Comparison of ENCODE assay signal across 17 cellular contexts in the genomic region with DNA sequence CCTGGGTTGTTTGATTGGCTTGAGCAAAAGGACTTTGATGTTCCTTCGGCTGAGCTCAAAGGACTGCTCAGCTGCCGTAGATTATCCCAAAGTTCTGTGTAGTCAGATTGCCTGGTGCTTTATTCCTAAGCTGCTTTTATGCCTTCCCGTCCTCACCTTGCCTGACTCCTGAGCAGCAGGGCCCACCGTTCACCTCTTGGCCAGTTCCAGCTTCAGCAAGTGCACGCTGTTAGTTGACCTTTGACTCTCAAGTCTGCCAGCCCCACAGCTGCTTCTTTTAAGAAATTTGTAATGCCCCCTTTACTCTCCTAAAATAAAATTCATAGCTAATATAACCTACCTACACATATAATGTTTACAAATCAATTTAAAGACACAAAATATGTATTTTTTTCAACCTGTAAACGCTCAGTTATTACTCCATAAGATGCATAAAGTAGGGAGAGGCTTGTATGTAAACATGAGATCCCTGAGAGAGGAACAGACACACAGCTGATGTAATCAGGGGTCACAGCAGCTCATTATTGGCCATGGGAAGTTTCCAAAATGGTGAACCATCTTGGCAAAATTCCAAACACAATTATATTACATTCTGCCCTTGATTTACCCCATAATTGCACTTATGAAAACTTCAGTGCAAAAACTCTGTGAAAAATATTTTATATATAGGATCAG. TPM values are rescaled to one million over a fixed set of nuclear protein-coding genes. Genes with fewer than 3 reads are reported as not detected.
DNase-seq lines count a peak whose midpoint lies in the region; ATAC-seq, FAIRE-seq and TF ChIP-seq lines count a peak whose summit lies in the region.
"Had no signal": no experiment of that assay in that cellular context is flagged by ENCODE, and none has a peak within 500 bp of the region (broad histone marks: within the 10 kb centered on the region; RNA-seq: fewer than 3 reads in every experiment).

No MANE protein-coding gene starts in this region.

- H3K4ac ChIP-seq in trophoblast cell (ENCODE audit: low read depth, low read length) = no peak overlapping the region

- no peak overlapping the region for H3K4me3 Mint-ChIP-seq in progenitor cell of endocrine pancreas (ENCODE audit: low read depth)

- BruUV-seq in K562 (replicated peaks; lab: Mats Ljungman, UMichigan) = no TSS peak

- no peak overlapping the region for H3K23ac ChIP-seq in trophoblast cell (ENCODE audit: low read length)

- H3K4me2 ChIP-seq in SK-N-SH (no peak overlapping the region), K562 (ENCODE audit: insufficient read depth, low read length) (no peak overlapping the region), trophoblast cell (ENCODE audit: low read length) (no peak overlapping the region)

- no peak overlapping the region for H2AK5ac ChIP-seq in trophoblast cell (ENCODE audit: low read length)

- H4K20me1 ChIP-seq in SK-N-SH (ENCODE audit: insufficient read depth) (no peaks in the 10 kb centered on the region), K562 (replicated peaks; ENCODE audit: control insufficient read depth, insufficient read depth, low read length) (no peaks in the 10 kb centered on the region)

- peak overlapping the region; percentile 2 for H4K91ac ChIP-seq in trophoblast cell (ENCODE audit: low read depth, low read length)

- H3K27ac Mint-ChIP-seq in progenitor cell of endocrine pancreas = no peak overlapping the region

- peaks cover 3% of the 10 kb centered on the region for H3K27me3 Mint-ChIP-seq in progenitor cell of endocrine pancreas
- H3K27me3 Mint-ChIP-seq: CD4-positive, CD25-positive, alpha-beta regulatory T cell had no signal

- intact Hi-C loops in K562 (cut with micrococcal nuclease) = no loop called here

- H3K27me3 ChIP-seq in SK-N-SH (ENCODE audit: insufficient read depth) (no peaks in the 10 kb centered on the region), K562 (ENCODE audit: control insufficient read depth in 2 of 2, insufficient read depth in 2 of 2, low read length in 2 of 2) (no peaks in the 10 kb centered on the region; a peak in 1 of 5 replicates), trophoblast cell (ENCODE audit: insufficient read depth, low read length) (no peaks in the 10 kb centered on the region)
- H3K27me3 ChIP-seq: SJSA1 had no signal

- H3K9me3 ChIP-seq in SK-N-SH (no peaks in the 10 kb centered on the region), K562 (replicated peaks; ENCODE audit: control insufficient read depth, insufficient read depth, low read depth, low read length) (no peaks in the 10 kb centered on the region), trophoblast cell (ENCODE audit: insufficient read depth, low read depth, low read length) (peaks cover 8% of the 10 kb centered on the region)
- H3K9me3 ChIP-seq: SJSA1 had no signal

- FAIRE-seq in K562 (lab: Jason Lieb, UNC) = no peak
- FAIRE-seq: HepG2 had no signal

- peaks cover 4% of the 10 kb centered on the region for H3K9me3 Mint-ChIP-seq in progenitor cell of endocrine pancreas (ENCODE audit: low read depth)
- H3K9me3 Mint-ChIP-seq: CD4-positive, CD25-positive, alpha-beta regulatory T cell had no signal

- peaks cover 4% of the 10 kb centered on the region for H3K4me1 Mint-ChIP-seq in progenitor cell of endocrine pancreas (ENCODE audit: low read depth)
- H3K4me1 Mint-ChIP-seq: CD4-positive, CD25-positive, alpha-beta regulatory T cell had no signal

- H3K79me2 ChIP-seq in SK-N-SH (ENCODE audit: insufficient read depth) (no peaks in the 10 kb centered on the region), K562 (ENCODE audit: control insufficient read depth, insufficient read depth, low read length) (no peaks in the 10 kb centered on the region), trophoblast cell (ENCODE audit: control insufficient read depth, insufficient read depth, low read length, poor library complexity) (no peaks in the 10 kb centered on the region)

- H3K18ac ChIP-seq in trophoblast cell (ENCODE audit: low read length) = no peak overlapping the region

- DNase-seq in SK-N-SH (peak; percentile 32), NCI-H82 (lab: John Stamatoyannopoulos, UW) (peak; percentile 86), K562 (ENCODE audit: extremely low read depth in 1 of 4, low spot score in 3 of 4) (no peak), trophoblast cell (no peak), progenitor cell of endocrine pancreas (ENCODE audit: low spot score, unreplicated experiment) (no peak)
- DNase-seq: ACHN; Calu3; CD4-positive, CD25-positive, alpha-beta regulatory T cell; Kasumi-1; NCI-H2029; NCI-H774 had no signal

- H2AFZ ChIP-seq in SK-N-SH (ENCODE audit: low read depth) = no peak overlapping the region
- peak overlapping the region; percentile 32; the same call in 1 of the 2 replicates for H2AFZ ChIP-seq in K562 (ENCODE audit: low read depth, low read length)
- H2AFZ ChIP-seq in trophoblast cell (ENCODE audit: insufficient read depth, low read length, poor library complexity) = no peak overlapping the region

- in situ Hi-C loops in K562 (cut with MboI) = loop anchor here (10.0 kb wide), 2 partner anchors 369 to 599 kb away; no protein-coding TSS in a partner anchor

- TF ChIP-seq POLR2A in K562 (conservative IDR thresholded peaks at IDR 0.05) = no peak

- no peak overlapping the region for H4K12ac ChIP-seq in trophoblast cell (ENCODE audit: low read depth, low read length)

- H3K14ac ChIP-seq in trophoblast cell (ENCODE audit: low read length) = no peak overlapping the region

- H3K36me3 ChIP-seq in SK-N-SH (replicated peaks in 1 of 2; ENCODE audit: control insufficient read depth in 1 of 2, insufficient read depth in 2 of 2, low read length in 1 of 2) (no peaks in the 10 kb centered on the region), K562 (ENCODE audit: control insufficient read depth, insufficient read depth, low read length) (no peaks in the 10 kb centered on the region), trophoblast cell (ENCODE audit: control insufficient read depth in 1 of 2, insufficient read depth in 2 of 2, low read length in 2 of 2) (no peaks in the 10 kb centered on the region)
- H3K36me3 ChIP-seq: SJSA1 had no signal

- no peak overlapping the region for H4K8ac ChIP-seq in trophoblast cell (ENCODE audit: low read depth, low read length)

- H3K4me1 ChIP-seq in SK-N-SH (ENCODE audit: control insufficient read depth in 1 of 2, insufficient read depth in 2 of 2, low read depth in 1 of 2, low read length in 1 of 2) (no peaks in the 10 kb centered on the region; a peak in 1 of 4 replicates), K562 (replicated peaks in 1 of 2; ENCODE audit: control insufficient read depth in 2 of 2, insufficient read depth in 2 of 2, low read length in 2 of 2) (no peaks in the 10 kb centered on the region), trophoblast cell (ENCODE audit: control insufficient read depth in 1 of 2, insufficient read depth in 2 of 2, low read length in 2 of 2) (peaks cover 0 to 3% of the 10 kb centered on the region in 2 experiments)

- no peak overlapping the region for H2BK12ac ChIP-seq in trophoblast cell (ENCODE audit: low read length)

- ATAC-seq in SK-N-SH treated with all-trans-retinoic acid at 6 μM for 48 hours (no peak), K562 (peak; percentile 65), GM19463 (IDR thresholded peaks at IDR 0.05; ENCODE audit: unreplicated experiment) (no peak), HG03469 (IDR thresholded peaks at IDR 0.05; ENCODE audit: unreplicated experiment) (no peak)
- ATAC-seq: HepG2 had no signal

- no peaks in the 10 kb centered on the region for H3K9me1 ChIP-seq in K562 (ENCODE audit: control insufficient read depth, insufficient read depth, low read length)

- 54% methylated on average over 4 of the region's 6 CpGs for WGBS in SK-N-SH (ENCODE audit: low lambda C conversion rate)
- WGBS in K562 (ENCODE audit: insufficient coverage, low coverage, missing lambda C conversion rate) = 5% methylated on average over 6 of the region's 6 CpGs
- WGBS in trophoblast cell (ENCODE audit: extremely low coverage, insufficient coverage, insufficient read length) = no CpG with 5 or more reads among the region's 6 CpGs

- no peak overlapping the region for H2BK5ac ChIP-seq in trophoblast cell (ENCODE audit: low read depth, low read length, poor library complexity)

- H3K79me1 ChIP-seq in trophoblast cell (ENCODE audit: low read length) = no peaks in the 10 kb centered on the region

- H3K36me3 Mint-ChIP-seq in progenitor cell of endocrine pancreas (ENCODE audit: insufficient read depth) = no peaks in the 10 kb centered on the region
- H3K36me3 Mint-ChIP-seq: CD4-positive, CD25-positive, alpha-beta regulatory T cell had no signal

- CTCF ChIA-PET in SK-N-SH (lab: Yijun Ruan, JAX) (interaction anchor here (1.0 to 2.1 kb wide), 4 partner anchors 74 to 408 kb away, joined by 3 to 7 read pairs (median 6); no protein-coding TSS in a partner anchor), K562 (lab: Yijun Ruan, JAX; ENCODE audit: low intra/inter-chr PET ratio) (no interaction called here)

- TF ChIP-seq CTCF in SK-N-SH (IDR thresholded peaks at IDR 0.05) (no peak), K562 (IDR thresholded peaks at IDR 0.05 in 2 of 3, conservative IDR thresholded peaks at IDR 0.05 in 1 of 3; ENCODE audit: insufficient read depth in 2 of 3, low read depth in 1 of 3, low read length in 3 of 3) (no peak), progenitor cell of endocrine pancreas (IDR thresholded peaks at IDR 0.05; ENCODE audit: unreplicated experiment) (no peak)

- H3K9ac ChIP-seq in SK-N-SH (no peak overlapping the region), K562 (ENCODE audit: insufficient read depth in 1 of 2, low read depth in 2 of 2, low read length in 2 of 2) (no peak overlapping the region), trophoblast cell (ENCODE audit: low read length) (no peak overlapping the region)

- POLR2A ChIA-PET in SK-N-SH (lab: Yijun Ruan, JAX) (interaction anchor here (0.6 kb wide), 1 partner anchor 75 kb away, joined by 3 read pairs; no protein-coding TSS in a partner anchor), K562 (lab: Yijun Ruan, JAX) (no interaction called here)

- no peaks in the 10 kb centered on the region for H3F3A ChIP-seq in SK-N-SH (replicated peaks; ENCODE audit: insufficient read depth)

- no peak overlapping the region for H3K4me3 ChIP-seq in SK-N-SH (ENCODE audit: low read depth in 2 of 2, low read length in 1 of 2)
- no peak overlapping the region for H3K4me3 ChIP-seq in K562
- H3K4me3 ChIP-seq in trophoblast cell (ENCODE audit: low read depth, low read length) = no peak overlapping the region
- H3K4me3 ChIP-seq: SJSA1 had no signal

- H3K9me2 ChIP-seq in SK-N-SH = no peaks in the 10 kb centered on the region

- H3K27ac ChIP-seq in SK-N-SH (ENCODE audit: low read depth in 2 of 2, low read length in 1 of 2) = no peak overlapping the region
- no peak overlapping the region for H3K27ac ChIP-seq in K562 (ENCODE audit: extremely low read depth, low read depth, low read length)
- no peak overlapping the region for H3K27ac ChIP-seq in trophoblast cell (ENCODE audit: low read depth, low read length)
- H3K27ac ChIP-seq: SJSA1 had no signal

- no peak overlapping the region for H2BK120ac ChIP-seq in trophoblast cell (ENCODE audit: insufficient read depth, low read length, poor library complexity)

- TF ChIP-seq EP300 in SK-N-SH (IDR thresholded peaks at IDR 0.05; ENCODE audit: borderline replicate concordance in 1 of 2, low read depth in 1 of 2, low read length in 1 of 2) (no peak), K562 (IDR thresholded peaks at IDR 0.05; ENCODE audit: low read length) (no peak)

- no peak for TF ChIP-seq RAD21 in SK-N-SH (IDR thresholded peaks at IDR 0.05; ENCODE audit: low read length)
- TF ChIP-seq RAD21 in K562 (CRISPR knock-in tag; conservative IDR thresholded peaks at IDR 0.05 in 1 of 2, IDR thresholded peaks at IDR 0.05 in 1 of 2) = no peak

RNA-seq across cellular contexts. Expression of gene UCHL1, which starts 28.6 kb away (rescaled TPM):
- polyA plus RNA-seq in SK-N-SH (2012; rRNA removed) (1,518 and 1,901 TPM in 2 replicates), K562 (2011; rRNA removed) (not detected in 2 replicates), K562 (2014; fragmentation: Illumina TruSeq; extraction: Trizol) (not detected in 2 replicates), K562 (2014; fragmentation: Nextera tagmentation; extraction: Ambion mirVana) (not detected), K562 (2014; rRNA removed) (not detected in 2 replicates)
- polyA plus RNA-seq in SK-N-SH (2012; cell fraction: cytosol; rRNA removed) = 1,568 and 1,703 TPM in 2 replicates
- 3,000 and 3,222 TPM in 2 replicates for polyA plus RNA-seq in SK-N-SH (2012; cell fraction: nucleus; rRNA removed)
- not detected in 2 replicates for total RNA-seq in K562 (2011; cell fraction: chromatin; rRNA removed; ENCODE audit: low replicate concordance)
- total RNA-seq in K562 (2011; cell fraction: nucleolus; rRNA removed) = not detected in 2 replicates
- not detected in 2 replicates for total RNA-seq in K562 (2011; cell fraction: nucleoplasm; rRNA removed)
- total RNA-seq in K562 (2014; rRNA removed) (not detected in 2 replicates), K562 (2014; rRNA removed; fragmentation: Illumina TruSeq; extraction: Trizol) (not detected in 2 replicates), K562 (2015; rRNA removed; fragmentation: Illumina TruSeq; extraction: Trizol) (not detected in 2 replicates), K562 (2021) (0.42 and 0.58 TPM in 2 replicates), progenitor cell of endocrine pancreas (270 and 317 TPM in 2 replicates)
- 0.09 and 0.13 TPM in 2 replicates for polyA plus RNA-seq in K562 (2011; cell fraction: cytosol; rRNA removed)
- not detected in 2 replicates for polyA plus RNA-seq in K562 (2011; cell fraction: nucleus; rRNA removed)
- polyA plus RNA-seq in K562 (2012) = not detected in 2 replicates
- not detected in 2 replicates for polyA minus RNA-seq in K562 (2011; rRNA and poly(A)+ RNA removed)
- polyA minus RNA-seq in K562 (2011; cell fraction: cytosol; rRNA and poly(A)+ RNA removed) = not detected in 2 replicates
- polyA minus RNA-seq in K562 (2011; cell fraction: nucleus; rRNA and poly(A)+ RNA removed) = not detected in 2 replicates
- polyA plus RNA-seq in trophoblast cell (2013) = 95.0 and 114 TPM in 2 replicates
- total RNA-seq: CD4-positive, CD25-positive, alpha-beta regulatory T cell; HepG2; T-helper 1 cell treated with Interleukin-12 subunit alpha and Interleukin-12 subunit beta and Interleukin-4 antibody, amounts not matched to agents 30 ng/mL and 1 ng/mL, for 36 hours had no signal
- polyA plus RNA-seq: CD4-positive, CD25-positive, alpha-beta regulatory T cell; HepG2 had no signal

Comparison
In these comparisons a context has a peak if more than half of its experiments do, and no peak if none do; other contexts are left out.
1. DNase-seq: peak in SK-N-SH (single experiment) and NCI-H82 (single experiment); none in K562 (0 of 4), trophoblast cell (0 of 2) and progenitor cell of endocrine pancreas (single experiment).
2. RNA of gene UCHL1, which starts 28.6 kb away (total RNA-seq): 270 to 317 TPM in progenitor cell of endocrine pancreas; 0.42 to 0.58 TPM in K562; every median in the first group is over 100 times any median in the second.
3. Of the 27 proteins assayed by ChIP-seq in both K562 and SK-N-SH: peak only in K562: NFIC; only in SK-N-SH: none; in both: none; in neither: 26.